35 cellular contexts compared by ENCODE assay signal in the genomic region with DNA sequence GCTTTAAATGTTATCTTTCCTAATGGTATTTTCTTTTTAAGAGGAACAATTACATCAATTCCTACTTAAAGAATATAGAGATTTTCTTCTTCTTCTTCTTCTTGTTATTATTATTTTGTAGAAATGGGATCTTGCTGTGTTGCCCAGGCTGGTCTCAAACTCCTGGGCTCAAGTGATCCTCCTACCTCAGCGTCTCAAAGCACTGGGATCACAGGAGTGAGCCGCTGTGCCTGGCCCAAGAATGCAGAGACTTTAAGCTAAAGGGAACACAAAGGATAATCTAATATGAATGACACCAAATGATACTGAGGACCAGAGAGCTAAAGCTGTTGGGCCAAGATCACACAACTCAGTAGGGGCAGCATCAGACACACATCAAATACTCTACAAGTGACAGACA.
"Had no signal": no experiment of that assay in that cellular context is flagged by ENCODE, and none has a peak within 500 bp of the region (broad histone marks: within the 10 kb centered on the region; RNA-seq: fewer than 3 reads in every experiment).

No MANE protein-coding gene starts in this region.

- H3K27ac ChIP-seq: KMS-11 had no signal

- H3K9ac ChIP-seq: KMS-11 had no signal

- H3K27me3 ChIP-seq: MG63 had no signal

- H3K4me2 ChIP-seq: KMS-11 had no signal

- H3K36me3 ChIP-seq: MG63 had no signal

- DNase-seq: Karpas-422, Kasumi-1, MG63, MM.1S, MV-4-11, NCI-H1048, NCI-H1092, NCI-H1092 treated with DMSO at 0.1 percent for 48 hours, NCI-H1105, NCI-H1105 treated with DMSO at 0.1 percent for 48 hours, NCI-H1417, NCI-H1417 treated with DMSO at 0.1 percent for 48 hours, NCI-H1436, NCI-H1436 treated with DMSO at 0.1 percent for 48 hours, NCI-H146, NCI-H1694, NCI-H1694 treated with DMSO at 0.1 percent for 48 hours, NCI-H187, NCI-H187 treated with DMSO at 0.1 percent for 48 hours, NCI-H2029, NCI-H2029 treated with DMSO at 0.1 percent for 48 hours, NCI-H2081, NCI-H2081 treated with DMSO at 0.1 percent for 48 hours, NCI-H2107, NCI-H2171, NCI-H2171 treated with DMSO at 0.1 percent for 48 hours, NCI-H2227 treated with DMSO at 0.1 percent for 48 hours, NCI-H226, NCI-H345, NCI-H446, NCI-H446 treated with DMSO at 0.1 percent for 48 hours, NCI-H510A, NCI-H510A treated with DMSO at 0.1 percent for 48 hours, NCI-H524 had no signal

- H3K9me3 ChIP-seq: MG63 had no signal

- H3K4me3 ChIP-seq: MG63 had no signal
